ENCODE assay signal across 8 cellular contexts in genomic region chr3:188154758-188155574, GRCh38. TPM values are rescaled to one million over a fixed set of nuclear protein-coding genes. Genes with fewer than 3 reads are reported as not detected.
A peak's percentile ranks its signal among the peaks of the same experiment; 100 is the strongest.
DNase-seq lines count a peak whose midpoint lies in the region; ATAC-seq, FAIRE-seq and TF ChIP-seq lines count a peak whose summit lies in the region.

No MANE protein-coding gene starts in this region.

- WGBS in mammary epithelial cell (ENCODE audit: low coverage, missing lambda C conversion rate) = 10% methylated on average over 9 of the region's 9 CpGs
- WGBS in mesodermal cell (ENCODE audit: insufficient coverage in 2 of 2), 2 experiments = 54% methylated on average over 9 of the region's 9 CpGs

- peak overlapping the region; percentile 43 to 77 (median 66) for H3K4me3 ChIP-seq in mammary epithelial cell (replicated peaks in 1 of 3; ENCODE audit: insufficient read depth in 1 of 3, low read depth in 2 of 3, low read length in 3 of 3)
- H3K4me3 ChIP-seq in mesodermal cell (ENCODE audit: extremely low read depth, insufficient read depth, low read length, poor library complexity, severe bottlenecking) = peak overlapping the region; percentile 82

- peaks cover 63% of the 10 kb centered on the region for H3K79me2 ChIP-seq in mammary epithelial cell (ENCODE audit: insufficient read depth, low read length)

- no peak for FAIRE-seq in GM19239 (lab: Jason Lieb, UNC)

- CTCF ChIA-PET in mammary epithelial cell (lab: Charles Lee; ENCODE audit: low non-redundant PET) = interaction anchor here (0.6 kb wide), 1 partner anchor 129 kb away, joined by 7 read pairs; no protein-coding TSS in a partner anchor

- H3K36me3 ChIP-seq in mammary epithelial cell (ENCODE audit: insufficient read depth, low read length) = no peaks in the 10 kb centered on the region
- H3K36me3 ChIP-seq in mesodermal cell (ENCODE audit: control insufficient read depth, insufficient read depth, low read length) = peaks cover 12% of the 10 kb centered on the region

- H4K20me1 ChIP-seq in mammary epithelial cell (ENCODE audit: insufficient read depth, low read length) = no peaks in the 10 kb centered on the region

- no peaks in the 10 kb centered on the region for H3K9me3 ChIP-seq in mammary epithelial cell (replicated peaks; ENCODE audit: insufficient read depth, low read length)
- H3K9me3 ChIP-seq in mesodermal cell (ENCODE audit: control insufficient read depth, low read length) = no peaks in the 10 kb centered on the region

- in situ Hi-C loops in mammary epithelial cell (cut with MboI; ENCODE audit: low sequenced_read_pairs in 2 of 2) = loop anchor here in 1 of 2 donors (25.0 kb wide), 1 partner anchor 807 kb away; no protein-coding TSS in a partner anchor

- H3K4me2 ChIP-seq in mammary epithelial cell (ENCODE audit: insufficient read depth, low read depth, low read length) = peak overlapping the region; percentile 82

- H2AFZ ChIP-seq in mammary epithelial cell (ENCODE audit: low read depth, low read length) = peak overlapping the region; percentile 79

- peaks cover 32% of the 10 kb centered on the region for H3K4me1 ChIP-seq in mammary epithelial cell (ENCODE audit: insufficient read depth, low read length)
- H3K4me1 ChIP-seq in mesodermal cell (ENCODE audit: control insufficient read depth, insufficient read depth, low read length, poor library complexity, severe bottlenecking) = peaks cover 25% of the 10 kb centered on the region

- H3K9ac ChIP-seq in mammary epithelial cell (ENCODE audit: insufficient read depth, low read length) = peak overlapping the region; percentile 76

- intact Hi-C loops in mammary epithelial cell (cut with micrococcal nuclease) = loop anchor here (1.0 to 10.0 kb wide), 6 partner anchors 120 to 797 kb away; no protein-coding TSS in a partner anchor

- DNase-seq in mammary epithelial cell = no peak
- DNase-seq in GM19239 (ENCODE audit: insufficient read length, low spot score) = no peak
- DNase-seq in NCI-H1694 treated with DMSO at 0.1 percent for 48 hours (lab: John Stamatoyannopoulos, UW) = no peak

- ATAC-seq in HG02798 (IDR thresholded peaks at IDR 0.05; ENCODE audit: poor library complexity, unreplicated experiment) = peak; percentile 1
- ATAC-seq in HG02870 (IDR thresholded peaks at IDR 0.05; ENCODE audit: unreplicated experiment) = no peak
- no peak for ATAC-seq in HG03571 (IDR thresholded peaks at IDR 0.05; ENCODE audit: unreplicated experiment)

- BruUV-seq in mammary epithelial cell (replicated peaks; lab: Mats Ljungman, UMichigan) = no TSS peak

- H3K27ac ChIP-seq in 22Rv1 (peak overlapping the region; percentile 82), mammary epithelial cell (ENCODE audit: insufficient read depth, low read depth, low read length) (peak overlapping the region; percentile 94), mesodermal cell (ENCODE audit: low read depth, low read length, severe bottlenecking) (peak overlapping the region; percentile 98)

- H3K27me3 ChIP-seq in mammary epithelial cell (ENCODE audit: insufficient read depth, low read length) = no peaks in the 10 kb centered on the region

- TF ChIP-seq CTCF in 22Rv1 (IDR thresholded peaks at IDR 0.05) (no peak), mammary epithelial cell (conservative IDR thresholded peaks at IDR 0.05 in 1 of 2, IDR thresholded peaks at IDR 0.05 in 1 of 2; ENCODE audit: extremely low read depth in 1 of 2, insufficient read depth in 1 of 2, low read depth in 1 of 2, low read length in 2 of 2) (no peak)

- dilution Hi-C loops in mammary epithelial cell (cut with HindIII; ENCODE audit: low sequenced_read_pairs) = loop anchor here (25.0 kb wide), 1 partner anchor 418 kb away; the partner anchor contains the start of gene BCL6

RNA-seq across cellular contexts. Expression of gene LPP, which starts 1.0 kb away (rescaled TPM):
- total RNA-seq in mammary epithelial cell = 100 to 1,000 TPM in 1 of 2 donors, 10 to 100 TPM in 1; 66.8 to 109 TPM
- 19.1 TPM for polyA plus RNA-seq in mammary epithelial cell
- polyA minus RNA-seq in mammary epithelial cell = 149 TPM
- polyA plus RNA-seq in mesodermal cell (2013, experiment 1 of 2) = 33.5 TPM
- polyA plus RNA-seq in mesodermal cell (2013, experiment 2 of 2) = 23.0 TPM
